ENCODE assay signal across 33 cellular contexts in the genomic region with DNA sequence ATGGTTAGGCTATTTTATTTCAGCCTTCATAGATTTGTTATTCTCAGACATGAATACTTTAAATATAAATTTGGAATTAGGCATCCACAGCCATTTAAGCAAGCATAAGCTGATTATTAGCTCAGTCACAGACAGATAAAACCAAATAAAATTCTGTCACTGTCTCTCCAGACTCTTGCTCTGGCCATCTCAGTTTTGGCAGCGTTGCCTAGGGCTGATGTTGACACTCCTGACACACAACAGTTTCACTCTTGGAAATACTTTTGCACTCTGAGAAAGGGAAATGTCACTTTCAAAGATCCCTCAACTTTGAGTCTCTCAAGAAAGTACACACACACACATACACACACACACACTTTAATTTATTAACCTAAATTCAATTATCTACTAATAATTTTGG.
"Had no signal": no experiment of that assay in that cellular context is flagged by ENCODE, and none has a peak within 500 bp of the region (broad histone marks: within the 10 kb centered on the region; RNA-seq: fewer than 3 reads in every experiment).

No MANE protein-coding gene starts in this region.

- H3K36me3 Mint-ChIP-seq: activated CD8-positive, alpha-beta memory T cell treated with anti-CD3 and anti-CD28 coated beads, Interleukin-2, amount 10 ng/mL, durations not matched to agents 7 days and 5 days; activated naive CD4-positive, alpha-beta T cell treated with anti-CD3 and anti-CD28 coated beads, Interleukin-2, amount 10 ng/mL, durations not matched to agents 7 days and 5 days; activated naive CD8-positive, alpha-beta T cell; brain had no signal

- H3K36me3 ChIP-seq: WERI-Rb-1 had no signal

- H3K27ac ChIP-seq: RWPE1, WERI-Rb-1 had no signal

- H3K4me3 Mint-ChIP-seq: activated CD4-positive, alpha-beta memory T cell treated with anti-CD3 and anti-CD28 coated beads, Interleukin-2, amount 10 ng/mL, durations not matched to agents 7 days and 5 days; activated CD8-positive, alpha-beta memory T cell treated with anti-CD3 and anti-CD28 coated beads, Interleukin-2, amount 10 ng/mL, durations not matched to agents 7 days and 5 days; activated naive CD4-positive, alpha-beta T cell treated with anti-CD3 and anti-CD28 coated beads, Interleukin-2, amount 10 ng/mL, durations not matched to agents 7 days and 5 days; activated naive CD8-positive, alpha-beta T cell; activated naive CD8-positive, alpha-beta T cell treated with anti-CD3 and anti-CD28 coated beads, Interleukin-2, amount 50 U/mL, for 24 hours; brain had no signal

- H3K4me1 Mint-ChIP-seq: activated CD4-positive, alpha-beta memory T cell treated with anti-CD3 and anti-CD28 coated beads, Interleukin-2, amount 10 ng/mL, durations not matched to agents 7 days and 5 days; activated CD8-positive, alpha-beta memory T cell treated with anti-CD3 and anti-CD28 coated beads, Interleukin-2, amount 10 ng/mL, durations not matched to agents 7 days and 5 days; activated naive CD4-positive, alpha-beta T cell treated with anti-CD3 and anti-CD28 coated beads, Interleukin-2, amount 10 ng/mL, durations not matched to agents 7 days and 5 days; activated naive CD8-positive, alpha-beta T cell treated with anti-CD3 and anti-CD28 coated beads, Interleukin-2, amount 50 U/mL, for 24 hours; brain had no signal

- ATAC-seq: activated CD8-positive, alpha-beta memory T cell treated with anti-CD3 and anti-CD28 coated beads, Interleukin-2, amount 10 ng/mL, durations not matched to agents 7 days and 5 days; activated naive CD8-positive, alpha-beta T cell treated with anti-CD3 and anti-CD28 coated beads, Interleukin-2, amount 50 U/mL, for 24 hours; K562; PC-3; Right ventricle myocardium inferior had no signal

- H3K27me3 Mint-ChIP-seq: activated CD4-positive, alpha-beta memory T cell treated with anti-CD3 and anti-CD28 coated beads, Interleukin-2, amount 10 ng/mL, durations not matched to agents 7 days and 5 days; activated CD8-positive, alpha-beta memory T cell treated with anti-CD3 and anti-CD28 coated beads, Interleukin-2, amount 10 ng/mL, durations not matched to agents 7 days and 5 days; activated naive CD4-positive, alpha-beta T cell treated with anti-CD3 and anti-CD28 coated beads, Interleukin-2, amount 10 ng/mL, durations not matched to agents 7 days and 5 days; activated naive CD8-positive, alpha-beta T cell; activated naive CD8-positive, alpha-beta T cell treated with anti-CD3 and anti-CD28 coated beads, Interleukin-2, amount 50 U/mL, for 24 hours; brain had no signal

- DNase-seq: activated CD4-positive, alpha-beta memory T cell treated with anti-CD3 and anti-CD28 coated beads, Interleukin-2, amount 10 ng/mL, durations not matched to agents 7 days and 5 days; activated CD4-positive, alpha-beta T cell treated with anti-CD3 and anti-CD28 coated beads for 1 hour; activated CD4-positive, alpha-beta T cell treated with anti-CD3 and anti-CD28 coated beads for 48 hours; activated CD4-positive, CD25-positive, alpha-beta regulatory T cell; activated CD8-positive, alpha-beta memory T cell treated with anti-CD3 and anti-CD28 coated beads for 24 hours; activated CD8-positive, alpha-beta memory T cell treated with anti-CD3 and anti-CD28 coated beads, Interleukin-2, amount 10 ng/mL, durations not matched to agents 7 days and 5 days; activated CD8-positive, alpha-beta memory T cell treated with anti-CD3 and anti-CD28 coated beads, Interleukin-2, amount 50 U/mL, for 48 hours; activated effector memory CD4-positive, alpha-beta T cell treated with Interleukin-2 at 50 U/mL for 16 hours; activated naive CD4-positive, alpha-beta T cell treated with anti-CD3 and anti-CD28 coated beads, Interleukin-2, amount 10 ng/mL, durations not matched to agents 7 days and 5 days; activated naive CD8-positive, alpha-beta T cell treated with anti-CD3 and anti-CD28 coated beads, Interleukin-2, amount 50 U/mL, for 24 hours; activated T-cell treated with anti-CD3 and anti-CD28 coated beads, Interleukin-2, amount 50 U/mL, for 48 hours; anterior cingulate cortex; caudate nucleus; NCI-H1105; NCI-H1417 treated with DMSO at 0.1 percent for 48 hours; NCI-H187 treated with DMSO at 0.1 percent for 48 hours; NCI-H2081; NCI-H2171 treated with DMSO at 0.1 percent for 48 hours; NCI-H2227 treated with DMSO at 0.1 percent for 48 hours; NCI-H446; NCI-H510A treated with DMSO at 0.1 percent for 48 hours; NCI-H526 treated with DMSO at 0.1 percent for 48 hours; NCI-H774; NK-92 treated with Interleukin-12 subunit alpha and Interleukin-12 subunit beta, amount 100 ng/mL, for 24 hours; PC-3; SIG-M5; T1000; WERI-Rb-1 had no signal

- H3K9me3 Mint-ChIP-seq: brain had no signal

- H3K4me3 ChIP-seq: K562 had no signal

- H3K27ac Mint-ChIP-seq: activated CD4-positive, alpha-beta memory T cell treated with anti-CD3 and anti-CD28 coated beads, Interleukin-2, amount 10 ng/mL, durations not matched to agents 7 days and 5 days; activated CD8-positive, alpha-beta memory T cell treated with anti-CD3 and anti-CD28 coated beads, Interleukin-2, amount 10 ng/mL, durations not matched to agents 7 days and 5 days; activated naive CD4-positive, alpha-beta T cell treated with anti-CD3 and anti-CD28 coated beads, Interleukin-2, amount 10 ng/mL, durations not matched to agents 7 days and 5 days; activated naive CD8-positive, alpha-beta T cell; activated naive CD8-positive, alpha-beta T cell treated with anti-CD3 and anti-CD28 coated beads, Interleukin-2, amount 50 U/mL, for 24 hours; brain had no signal
